In the genomic region with DNA sequence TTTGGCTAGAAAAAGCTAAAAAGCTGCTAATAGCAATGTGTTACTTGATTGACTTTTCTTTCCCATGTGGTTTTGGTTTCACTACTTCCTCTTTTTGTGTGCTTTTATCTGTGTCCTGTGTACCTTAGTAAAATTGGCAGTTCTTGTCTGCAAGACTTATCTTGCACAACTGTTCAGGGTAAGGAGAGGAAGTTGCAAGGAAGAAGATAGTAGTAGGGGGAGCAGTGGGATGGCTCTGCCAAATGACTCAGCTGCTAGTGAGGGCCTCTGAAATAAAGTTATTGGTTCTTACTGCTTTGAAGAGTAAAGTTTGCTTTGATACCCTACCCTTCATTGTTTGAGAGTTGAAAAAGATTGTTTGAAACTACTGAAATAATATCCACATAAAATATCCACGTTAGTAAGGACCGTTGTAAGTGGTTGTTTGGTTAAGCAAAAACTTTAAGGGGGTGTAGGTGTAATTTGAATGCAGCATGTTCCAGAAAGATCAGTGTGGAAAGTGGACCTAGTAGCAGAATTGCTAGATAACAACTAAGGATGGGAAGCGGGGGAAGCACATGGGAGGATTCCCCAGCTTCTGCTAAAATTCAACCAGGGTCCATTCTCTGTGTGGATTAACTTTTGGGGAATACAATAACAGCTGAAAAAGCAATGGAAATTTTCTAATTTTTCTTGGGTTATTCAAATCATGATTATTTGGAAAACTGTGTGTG, we compare ENCODE assay signal across 8 cellular contexts.
DNase-seq lines count a peak whose midpoint lies in the region; ATAC-seq and TF ChIP-seq lines count a peak whose summit lies in the region.

No MANE protein-coding gene starts in this region.

- H3K9me3 ChIP-seq in gastroesophageal sphincter, result no peaks in the 10 kb centered on the region

- peaks cover 0 to 14% of the 10 kb centered on the region in 2 donors for H3K36me3 ChIP-seq in gastroesophageal sphincter

- peak overlapping the region in 2 of 4 donors; percentile 21 to 47 for H3K27ac ChIP-seq in gastroesophageal sphincter
- peak overlapping the region in 27 of 59 donors; percentile 3 to 72 (median 26) for H3K27ac ChIP-seq in dorsolateral prefrontal cortex

- TF ChIP-seq EP300 in gastroesophageal sphincter (IDR thresholded peaks at IDR 0.05), result no peak

- TF ChIP-seq POLR2A in GM18505 (IDR thresholded peaks at IDR 0.05; ENCODE audit: borderline replicate concordance, extremely low read depth, insufficient read depth, insufficient read length) (no peak), gastroesophageal sphincter (IDR thresholded peaks at IDR 0.05) (no peak)

- TF ChIP-seq CTCF in gastroesophageal sphincter (IDR thresholded peaks at IDR 0.05) (no peak), dorsolateral prefrontal cortex (IDR thresholded peaks at IDR 0.05 in 54 of 56, conservative IDR thresholded peaks at IDR 0.05 in 2 of 56; ENCODE audit: low read depth in 1 of 56, partially characterized antibody in 56 of 56) (no peak)

- intact Hi-C loops in dorsolateral prefrontal cortex (cut with DNase I), result no loop called here

- H3K27me3 ChIP-seq in gastroesophageal sphincter (no peaks in the 10 kb centered on the region), dorsolateral prefrontal cortex (no peaks in the 10 kb centered on the region)

- H3K4me1 ChIP-seq in gastroesophageal sphincter, result peaks cover 6 to 32% (median 6%) of the 10 kb centered on the region in 3 donors

- DNase-seq in OCI-M1 (lab: John Stamatoyannopoulos, UW), result peak; percentile 97
- DNase-seq in DMS53 treated with DMSO at 0.1 percent for 48 hours (lab: John Stamatoyannopoulos, UW; ENCODE audit: unreplicated experiment), result no peak
- DNase-seq in DMS 273 treated with DMSO at 0.1 percent for 48 hours (lab: John Stamatoyannopoulos, UW), result no peak
- DNase-seq in dorsolateral prefrontal cortex, result no peak
- DNase-seq in NCI-H2227 (lab: John Stamatoyannopoulos, UW; ENCODE audit: unreplicated experiment), result no peak

- ATAC-seq in GM18505 (IDR thresholded peaks at IDR 0.05; ENCODE audit: unreplicated experiment) (peak; percentile 91), HG02840 (IDR thresholded peaks at IDR 0.05; ENCODE audit: low FRiP score, unreplicated experiment) (peak; percentile 82), gastroesophageal sphincter (peak; percentile 84)

- WGBS in gastroesophageal sphincter (ENCODE audit: low coverage in 1 of 2), 2 donors, result 68 to 74% methylated on average over 3 of the region's 3 CpGs

- H3K4me3 ChIP-seq in gastroesophageal sphincter (no peak overlapping the region), dorsolateral prefrontal cortex (no peak overlapping the region)
